ENCODE assay signal across 21 cellular contexts in the genomic region with DNA sequence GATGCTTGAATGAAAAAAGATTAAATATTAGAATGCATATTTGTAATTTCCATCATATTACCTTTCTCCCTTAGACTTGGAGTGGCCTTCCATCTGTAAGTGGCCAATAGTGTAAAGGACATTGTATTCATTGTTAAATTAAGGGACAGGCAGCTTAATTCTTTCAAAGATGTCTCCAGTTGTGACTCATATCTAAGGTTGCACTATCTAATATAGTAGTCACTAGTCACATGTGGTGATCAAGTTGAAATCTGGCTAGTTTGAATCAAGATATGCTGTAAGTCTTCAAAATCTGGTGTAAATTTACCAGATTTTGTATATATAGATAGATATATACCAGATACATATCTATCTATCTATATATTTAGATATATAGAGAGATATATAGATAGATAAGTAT.
"Had no signal": no experiment of that assay in that cellular context is flagged by ENCODE, and none has a peak within 500 bp of the region (broad histone marks: within the 10 kb centered on the region; RNA-seq: fewer than 3 reads in every experiment).

No MANE protein-coding gene starts in this region.

- H3K4me1 Mint-ChIP-seq: activated naive CD4-positive, alpha-beta T cell treated with anti-CD3 and anti-CD28 coated beads, Interleukin-2, amount 10 ng/mL, durations not matched to agents 7 days and 5 days; memory B cell had no signal

- H3K4me3 ChIP-seq: coronary artery, gastrocnemius medialis, ovary, prostate gland, tibial artery had no signal

- H3K4me3 Mint-ChIP-seq: activated CD4-positive, alpha-beta memory T cell treated with anti-CD3 and anti-CD28 coated beads, Interleukin-2, amount 10 ng/mL, durations not matched to agents 7 days and 5 days; activated CD4-positive, alpha-beta T cell treated with anti-CD3 and anti-CD28 coated beads, Interleukin-2, amount 10 ng/mL, durations not matched to agents 24 days and 14 days; activated naive CD4-positive, alpha-beta T cell treated with anti-CD3 and anti-CD28 coated beads, Interleukin-2, amount 10 ng/mL, durations not matched to agents 7 days and 5 days; activated T-cell treated with anti-CD3 and anti-CD28 coated beads, Interleukin-2, amount 50 U/mL, for 72 hours; memory B cell; nephron; stimulated activated naive CD8-positive, alpha-beta T cell treated with anti-CD3 and anti-CD28 coated beads, Interleukin-15, amount 100 ng/mL, for 72 hours; T-helper 1 cell treated with Interleukin-12 subunit alpha and Interleukin-12 subunit beta and Interleukin-4 antibody, amounts not matched to agents 30 μg/mL and 1 μg/mL, for 36 hours had no signal

- FAIRE-seq: islet of Langerhans had no signal

- ATAC-seq: activated T-cell treated with anti-CD3 and anti-CD28 coated beads, Interleukin-2, amount 50 U/mL, for 72 hours; gastrocnemius medialis; left cardiac atrium; stimulated activated naive CD8-positive, alpha-beta T cell treated with anti-CD3 and anti-CD28 coated beads, Interleukin-15, amount 100 ng/mL, for 72 hours had no signal

- H3K4me1 ChIP-seq: prostate gland, tibial artery had no signal

- H3K36me3 ChIP-seq: gastrocnemius medialis, neutrophil, ovary, prostate gland, tibial artery had no signal

- H3K36me3 Mint-ChIP-seq: activated naive CD4-positive, alpha-beta T cell treated with anti-CD3 and anti-CD28 coated beads, Interleukin-2, amount 10 ng/mL, durations not matched to agents 7 days and 5 days; memory B cell had no signal

- H3K27ac ChIP-seq: coronary artery, gastrocnemius medialis, neutrophil, ovary, prostate gland, tibial artery had no signal

- H3K27me3 Mint-ChIP-seq: activated CD4-positive, alpha-beta memory T cell treated with anti-CD3 and anti-CD28 coated beads, Interleukin-2, amount 10 ng/mL, durations not matched to agents 7 days and 5 days; activated CD4-positive, alpha-beta T cell treated with anti-CD3 and anti-CD28 coated beads, Interleukin-2, amount 10 ng/mL, durations not matched to agents 24 days and 14 days; activated naive CD4-positive, alpha-beta T cell treated with anti-CD3 and anti-CD28 coated beads, Interleukin-2, amount 10 ng/mL, durations not matched to agents 7 days and 5 days; memory B cell; stimulated activated naive CD8-positive, alpha-beta T cell treated with anti-CD3 and anti-CD28 coated beads, Interleukin-15, amount 100 ng/mL, for 72 hours had no signal

- H3K9me3 Mint-ChIP-seq: activated CD4-positive, alpha-beta memory T cell treated with anti-CD3 and anti-CD28 coated beads, Interleukin-2, amount 10 ng/mL, durations not matched to agents 7 days and 5 days; activated CD4-positive, alpha-beta T cell treated with anti-CD3 and anti-CD28 coated beads, Interleukin-2, amount 10 ng/mL, durations not matched to agents 24 days and 14 days; activated naive CD4-positive, alpha-beta T cell treated with anti-CD3 and anti-CD28 coated beads, Interleukin-2, amount 10 ng/mL, durations not matched to agents 7 days and 5 days; activated T-cell treated with anti-CD3 and anti-CD28 coated beads, Interleukin-2, amount 50 U/mL, for 72 hours; memory B cell; stimulated activated naive CD8-positive, alpha-beta T cell treated with anti-CD3 and anti-CD28 coated beads, Interleukin-15, amount 100 ng/mL, for 72 hours; T-helper 1 cell treated with Interleukin-12 subunit alpha and Interleukin-12 subunit beta and Interleukin-4 antibody, amounts not matched to agents 30 μg/mL and 1 μg/mL, for 36 hours had no signal

- H3K27me3 ChIP-seq: gastrocnemius medialis, neutrophil, ovary, tibial artery had no signal

- H3K27ac Mint-ChIP-seq: activated CD4-positive, alpha-beta memory T cell treated with anti-CD3 and anti-CD28 coated beads, Interleukin-2, amount 10 ng/mL, durations not matched to agents 7 days and 5 days; activated CD4-positive, alpha-beta T cell treated with anti-CD3 and anti-CD28 coated beads, Interleukin-2, amount 10 ng/mL, durations not matched to agents 24 days and 14 days; activated naive CD4-positive, alpha-beta T cell treated with anti-CD3 and anti-CD28 coated beads, Interleukin-2, amount 10 ng/mL, durations not matched to agents 7 days and 5 days; activated T-cell treated with anti-CD3 and anti-CD28 coated beads, Interleukin-2, amount 50 U/mL, for 72 hours; memory B cell; nephron; stimulated activated naive CD8-positive, alpha-beta T cell treated with anti-CD3 and anti-CD28 coated beads, Interleukin-15, amount 100 ng/mL, for 72 hours; T-helper 1 cell treated with Interleukin-12 subunit alpha and Interleukin-12 subunit beta and Interleukin-4 antibody, amounts not matched to agents 30 μg/mL and 1 μg/mL, for 36 hours had no signal

- DNase-seq: activated CD4-positive, alpha-beta memory T cell treated with anti-CD3 and anti-CD28 coated beads, Interleukin-2, amount 10 ng/mL, durations not matched to agents 7 days and 5 days; activated CD4-positive, alpha-beta T cell treated with anti-CD3 and anti-CD28 coated beads, Interleukin-2, amount 10 ng/mL, durations not matched to agents 24 days and 14 days; activated effector memory CD4-positive, alpha-beta T cell treated with Interleukin-2 at 50 U/mL for 16 hours; activated naive CD4-positive, alpha-beta T cell treated with anti-CD3 and anti-CD28 coated beads, Interleukin-2, amount 10 ng/mL, durations not matched to agents 7 days and 5 days; activated T-cell treated with anti-CD3 and anti-CD28 coated beads, Interleukin-2, amount 50 U/mL, for 72 hours; amygdala; cerebellar nuclear complex; gastrocnemius medialis; left cardiac atrium; ovary; stimulated activated CD4-positive, alpha-beta T cell treated with anti-CD3 and anti-CD28 coated beads, Interleukin-4, amount 100 ng/mL, for 24 hours; stimulated activated naive CD8-positive, alpha-beta T cell treated with anti-CD3 and anti-CD28 coated beads, Interleukin-15, amount 100 ng/mL, for 72 hours; T1000; tibial artery had no signal

- H3K9me3 ChIP-seq: gastrocnemius medialis, neutrophil, ovary, prostate gland, tibial artery had no signal
